Comparison of ENCODE assay signal across 11 cellular contexts in the genomic region with DNA sequence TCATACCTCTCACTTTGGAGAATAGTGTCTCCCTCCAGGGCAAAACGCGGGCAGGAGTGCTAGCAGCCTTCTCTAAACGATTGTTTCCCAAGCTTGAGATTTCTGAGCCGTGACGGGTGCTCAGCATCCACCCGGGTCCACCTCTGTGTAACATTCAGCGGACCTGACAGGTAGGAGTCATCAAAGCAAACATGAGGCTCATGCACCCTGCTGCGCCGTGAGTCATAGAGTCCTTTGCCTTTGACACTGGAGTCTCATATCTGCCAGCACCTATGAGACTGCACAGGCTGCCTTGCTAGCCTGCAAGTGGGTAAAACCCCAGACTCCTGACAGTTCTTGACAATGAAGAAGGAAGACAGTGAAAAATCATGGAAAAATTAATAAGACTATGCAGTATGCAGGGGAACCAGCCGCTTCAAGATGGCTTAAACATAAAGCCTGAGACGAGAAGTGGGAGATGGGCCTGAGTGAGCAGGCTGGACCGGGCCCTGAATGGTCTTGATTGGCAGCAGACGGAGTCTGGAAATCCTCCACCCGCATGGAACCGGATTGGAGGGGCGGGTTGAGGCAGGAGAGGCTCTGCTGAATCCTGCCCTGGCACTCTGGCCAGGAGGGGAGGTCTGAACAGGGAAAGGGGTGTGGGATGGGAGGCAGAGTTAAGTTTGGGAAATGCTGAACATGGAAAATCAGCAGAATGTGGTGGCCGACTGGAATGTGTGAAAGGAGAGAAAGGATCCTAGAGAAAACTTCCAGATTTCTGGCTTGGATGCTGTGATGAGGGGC. TPM values are rescaled to one million over a fixed set of nuclear protein-coding genes. Genes with fewer than 3 reads are reported as not detected.
DNase-seq lines count a peak whose midpoint lies in the region; ATAC-seq and TF ChIP-seq lines count a peak whose summit lies in the region.
"Had no signal": no experiment of that assay in that cellular context is flagged by ENCODE, and none has a peak within 500 bp of the region (broad histone marks: within the 10 kb centered on the region; RNA-seq: fewer than 3 reads in every experiment).

No MANE protein-coding gene starts in this region.

- no peak overlapping the region for H3K4me3 Mint-ChIP-seq in GM23338

- H3K36me3 ChIP-seq in GM23338 (ENCODE audit: insufficient read depth) = no peaks in the 10 kb centered on the region
- no peaks in the 10 kb centered on the region for H3K36me3 ChIP-seq in liver (ENCODE audit: control insufficient read depth in 4 of 4, insufficient read depth in 3 of 4, low read depth in 1 of 4, low read length in 3 of 4)

- DNase-seq in DMS153 (lab: John Stamatoyannopoulos, UW) (peak; percentile 68), DMS153 treated with DMSO at 0.1 percent for 48 hours (lab: John Stamatoyannopoulos, UW; ENCODE audit: unreplicated experiment) (no peak), GM23338 (ENCODE audit: low spot score) (no peak), SW480 (ENCODE audit: low spot score) (peak; percentile 56)
- DNase-seq: mesendoderm, T1000 had no signal

- no peak overlapping the region for H3K9ac ChIP-seq in liver (ENCODE audit: low read depth in 1 of 2, low read length in 2 of 2)

- TF ChIP-seq RAD21 in liver (IDR thresholded peaks at IDR 0.05) = no peak

- no peaks in the 10 kb centered on the region for H3K36me3 Mint-ChIP-seq in GM23338 (ENCODE audit: low read depth)

- peaks cover 14% of the 10 kb centered on the region for H3K27me3 Mint-ChIP-seq in GM23338 (ENCODE audit: insufficient read depth, low read depth, poor library complexity)

- H3K27ac ChIP-seq in GM23338 (ENCODE audit: low read depth) (no peak overlapping the region), liver (ENCODE audit: low read depth in 1 of 2, low read length in 2 of 2) (no peak overlapping the region)
- H3K27ac ChIP-seq: 22Rv1 had no signal

- H4K20me1 ChIP-seq in GM23338 (replicated peaks; ENCODE audit: insufficient read depth) = no peaks in the 10 kb centered on the region

- H3K79me2 ChIP-seq in GM23338 (replicated peaks; ENCODE audit: insufficient read depth) = no peaks in the 10 kb centered on the region

- no peaks in the 10 kb centered on the region for H3K9me3 Mint-ChIP-seq in GM23338

- no peak overlapping the region for H3K4me3 ChIP-seq in GM23338
- no peak overlapping the region for H3K4me3 ChIP-seq in liver (ENCODE audit: low read depth in 1 of 3, low read length in 3 of 3)

- H3K27ac Mint-ChIP-seq in GM23338 = no peak overlapping the region

- H3K9me3 ChIP-seq in liver (ENCODE audit: control insufficient read depth in 4 of 4, low read length in 3 of 4) = no peaks in the 10 kb centered on the region

- H3K4me2 ChIP-seq in GM23338 = no peak overlapping the region

- H3K27me3 ChIP-seq in GM23338 (ENCODE audit: insufficient read depth) (peaks cover 2% of the 10 kb centered on the region), liver (ENCODE audit: control insufficient read depth in 4 of 4, insufficient read depth in 4 of 4, low read length in 3 of 4) (no peaks in the 10 kb centered on the region)

- H3F3A ChIP-seq in GM23338 (replicated peaks; ENCODE audit: low read depth) = no peaks in the 10 kb centered on the region

- no peaks in the 10 kb centered on the region for H3K4me1 ChIP-seq in GM23338 (ENCODE audit: insufficient read depth)
- H3K4me1 ChIP-seq in liver (ENCODE audit: control insufficient read depth in 4 of 4, insufficient read depth in 4 of 4, low read length in 3 of 4) = peaks cover 10 to 17% (median 14%) of the 10 kb centered on the region in 4 donors

- peak overlapping the region; percentile 66 for H2AFZ ChIP-seq in GM23338

- peak; percentile 36; the same call in 2 of the 3 replicates for ATAC-seq in GM23338
- no peak for ATAC-seq in GM21515 (IDR thresholded peaks at IDR 0.05; ENCODE audit: unreplicated experiment)
- no peak for ATAC-seq in HG03469 (IDR thresholded peaks at IDR 0.05; ENCODE audit: unreplicated experiment)
- ATAC-seq in HG03354 (IDR thresholded peaks at IDR 0.05; ENCODE audit: poor library complexity, severe bottlenecking, unreplicated experiment) = no peak

- WGBS in liver = 68% methylated on average over 17 of the region's 17 CpGs

- no peak for TF ChIP-seq CTCF in GM23338 (conservative IDR thresholded peaks at IDR 0.05; ENCODE audit: low read depth in 2 of 2)
- TF ChIP-seq CTCF in liver (IDR thresholded peaks at IDR 0.05; ENCODE audit: low read depth, low read length, missing input control) = no peak

- H3K9me2 ChIP-seq in GM23338 (ENCODE audit: insufficient read depth) = no peaks in the 10 kb centered on the region

- H3K4me1 Mint-ChIP-seq in GM23338 = no peaks in the 10 kb centered on the region

TF ChIP-seq in GM23338, 12 proteins besides CTCF, POLR2A, EP300 and RAD21 (continues in another document):
- no peak for TF ChIP-seq EZH2phosphoT487 (IDR thresholded peaks at IDR 0.05; ENCODE audit: unreplicated experiment)
- TF ChIP-seq, protein P1, sequence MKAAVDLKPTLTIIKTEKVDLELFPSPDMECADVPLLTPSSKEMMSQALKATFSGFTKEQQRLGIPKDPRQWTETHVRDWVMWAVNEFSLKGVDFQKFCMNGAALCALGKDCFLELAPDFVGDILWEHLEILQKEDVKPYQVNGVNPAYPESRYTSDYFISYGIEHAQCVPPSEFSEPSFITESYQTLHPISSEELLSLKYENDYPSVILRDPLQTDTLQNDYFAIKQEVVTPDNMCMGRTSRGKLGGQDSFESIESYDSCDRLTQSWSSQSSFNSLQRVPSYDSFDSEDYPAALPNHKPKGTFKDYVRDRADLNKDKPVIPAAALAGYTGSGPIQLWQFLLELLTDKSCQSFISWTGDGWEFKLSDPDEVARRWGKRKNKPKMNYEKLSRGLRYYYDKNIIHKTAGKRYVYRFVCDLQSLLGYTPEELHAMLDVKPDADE (IDR thresholded peaks at IDR 0.05) = no peak
- TF ChIP-seq POLR2AphosphoS5 (IDR thresholded peaks at IDR 0.05; ENCODE audit: low read depth) = no peak
- no peak for TF ChIP-seq CREB1 (CRISPR knock-in tag; IDR thresholded peaks at IDR 0.05; ENCODE audit: low read depth)
- TF ChIP-seq STAT1 (IDR thresholded peaks at IDR 0.05; ENCODE audit: unreplicated experiment) = no peak
- TF ChIP-seq NANOG (IDR thresholded peaks at IDR 0.05; ENCODE audit: borderline replicate concordance) = no peak
- TF ChIP-seq JUNB (IDR thresholded peaks at IDR 0.05; ENCODE audit: unreplicated experiment) = no peak
- no peak for TF ChIP-seq ZNF114 (CRISPR knock-in tag; IDR thresholded peaks at IDR 0.05)
- TF ChIP-seq EZH2 (IDR thresholded peaks at IDR 0.05; ENCODE audit: low read depth, unreplicated experiment) = no peak

TF ChIP-seq in liver, 16 proteins besides CTCF, POLR2A, EP300 and RAD21:
- TF ChIP-seq HNF4A (conservative IDR thresholded peaks at IDR 0.05) = peak in 1 of 2 donors; percentile 66
- TF ChIP-seq JUND (IDR thresholded peaks at IDR 0.05) = peak in 1 of 2 donors; percentile 87
- TF ChIP-seq, protein P2, sequence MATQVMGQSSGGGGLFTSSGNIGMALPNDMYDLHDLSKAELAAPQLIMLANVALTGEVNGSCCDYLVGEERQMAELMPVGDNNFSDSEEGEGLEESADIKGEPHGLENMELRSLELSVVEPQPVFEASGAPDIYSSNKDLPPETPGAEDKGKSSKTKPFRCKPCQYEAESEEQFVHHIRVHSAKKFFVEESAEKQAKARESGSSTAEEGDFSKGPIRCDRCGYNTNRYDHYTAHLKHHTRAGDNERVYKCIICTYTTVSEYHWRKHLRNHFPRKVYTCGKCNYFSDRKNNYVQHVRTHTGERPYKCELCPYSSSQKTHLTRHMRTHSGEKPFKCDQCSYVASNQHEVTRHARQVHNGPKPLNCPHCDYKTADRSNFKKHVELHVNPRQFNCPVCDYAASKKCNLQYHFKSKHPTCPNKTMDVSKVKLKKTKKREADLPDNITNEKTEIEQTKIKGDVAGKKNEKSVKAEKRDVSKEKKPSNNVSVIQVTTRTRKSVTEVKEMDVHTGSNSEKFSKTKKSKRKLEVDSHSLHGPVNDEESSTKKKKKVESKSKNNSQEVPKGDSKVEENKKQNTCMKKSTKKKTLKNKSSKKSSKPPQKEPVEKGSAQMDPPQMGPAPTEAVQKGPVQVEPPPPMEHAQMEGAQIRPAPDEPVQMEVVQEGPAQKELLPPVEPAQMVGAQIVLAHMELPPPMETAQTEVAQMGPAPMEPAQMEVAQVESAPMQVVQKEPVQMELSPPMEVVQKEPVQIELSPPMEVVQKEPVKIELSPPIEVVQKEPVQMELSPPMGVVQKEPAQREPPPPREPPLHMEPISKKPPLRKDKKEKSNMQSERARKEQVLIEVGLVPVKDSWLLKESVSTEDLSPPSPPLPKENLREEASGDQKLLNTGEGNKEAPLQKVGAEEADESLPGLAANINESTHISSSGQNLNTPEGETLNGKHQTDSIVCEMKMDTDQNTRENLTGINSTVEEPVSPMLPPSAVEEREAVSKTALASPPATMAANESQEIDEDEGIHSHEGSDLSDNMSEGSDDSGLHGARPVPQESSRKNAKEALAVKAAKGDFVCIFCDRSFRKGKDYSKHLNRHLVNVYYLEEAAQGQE (IDR thresholded peaks at IDR 0.05) = no peak
- TF ChIP-seq, protein P3, sequence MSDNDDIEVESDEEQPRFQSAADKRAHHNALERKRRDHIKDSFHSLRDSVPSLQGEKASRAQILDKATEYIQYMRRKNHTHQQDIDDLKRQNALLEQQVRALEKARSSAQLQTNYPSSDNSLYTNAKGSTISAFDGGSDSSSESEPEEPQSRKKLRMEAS (IDR thresholded peaks at IDR 0.05) = peak; percentile 33
- no peak for TF ChIP-seq FOXA2 (IDR thresholded peaks at IDR 0.05)
- peak; percentile 44 for TF ChIP-seq FOXA1 (IDR thresholded peaks at IDR 0.05)
- peak in 1 of 2 donors; percentile 51 for TF ChIP-seq RXRA (IDR thresholded peaks at IDR 0.05)

RNA-seq across cellular contexts. Expression of a gene that starts 54.2 kb away (rescaled TPM):
- 83.5 and 120 TPM in 2 replicates for total RNA-seq in GM23338 (2014; rRNA removed; shearing (Covaris generic))
- 60.0 and 62.9 TPM in 2 replicates for polyA plus RNA-seq in GM23338 (2016; fragmentation: Nextera tagmentation; extraction: Ambion mirVana)
- 100 to 1,000 TPM in 1 of 2 donors, 10 to 100 TPM in 1; 60.2 to 192 TPM for total RNA-seq in liver
- polyA plus RNA-seq in liver = 10 to 100 TPM; 56.2 to 64.6 TPM

Comparison
In these comparisons a context has a peak if more than half of its experiments do, and no peak if none do; other contexts are left out.
1. DNase-seq: peak in DMS153 (single experiment) and SW480 (single experiment); none in DMS153 treated with DMSO at 0.1 percent for 48 hours (single experiment) and GM23338 (single experiment).